In genomic region chr13:28067526-28067925, GRCh38 we compare ENCODE assay signal across 22 cellular contexts. TPM values are rescaled to one million over a fixed set of nuclear protein-coding genes. Genes with fewer than 3 reads are reported as not detected.
"Had no signal": no experiment of that assay in that cellular context is flagged by ENCODE, and none has a peak within 500 bp of the region (broad histone marks: within the 10 kb centered on the region; RNA-seq: fewer than 3 reads in every experiment).

No MANE protein-coding gene starts in this region.

- H2AFZ ChIP-seq: hepatocyte had no signal

- H3K9me3 ChIP-seq: esophagus squamous epithelium, gastroesophageal sphincter, heart left ventricle, left lung, lower lobe of right lung, mucosa of descending colon had no signal

- H3K27ac ChIP-seq: coronary artery, dorsolateral prefrontal cortex, esophagus squamous epithelium, foreskin keratinocyte, gastroesophageal sphincter, heart left ventricle, hepatocyte, left lung, lower lobe of right lung had no signal

- H3K27me3 ChIP-seq: dorsolateral prefrontal cortex, esophagus squamous epithelium, foreskin keratinocyte, gastroesophageal sphincter, heart left ventricle, hepatocyte, left lung had no signal

- H3K4me1 ChIP-seq: esophagus squamous epithelium, foreskin keratinocyte, gastroesophageal sphincter, heart left ventricle, left lung, lower lobe of right lung had no signal

- H3K36me3 ChIP-seq: esophagus squamous epithelium, gastroesophageal sphincter, heart left ventricle, left lung, lower lobe of right lung had no signal

- DNase-seq: dermis blood vessel endothelial cell; dorsolateral prefrontal cortex; effector CD4-positive, alpha-beta T cell; effector memory CD4-positive, alpha-beta T cell; esophagus squamous epithelium; foreskin keratinocyte; heart left ventricle; hypothalamus; immature natural killer cell; left cardiac atrium; left lung; left ventricle myocardium superior; lower lobe of right lung; mesenchymal stem cell; mucosa of descending colon; naive thymus-derived CD4-positive, alpha-beta T cell had no signal

- H3K4me2 ChIP-seq: hepatocyte had no signal

- H3K4me3 ChIP-seq: coronary artery, dorsolateral prefrontal cortex, esophagus squamous epithelium, gastroesophageal sphincter, heart left ventricle, hepatocyte, left lung, lower lobe of right lung, mucosa of descending colon had no signal

- ATAC-seq: foreskin keratinocyte; gastroesophageal sphincter; heart left ventricle; left cardiac atrium; left lung; left ventricle myocardium superior; lower lobe of right lung; mucosa of descending colon; naive thymus-derived CD4-positive, alpha-beta T cell had no signal

- H3K79me2 ChIP-seq: hepatocyte had no signal

RNA-seq across cellular contexts. Expression of gene FLT3, which starts 32.9 kb away (rescaled TPM):
- total RNA-seq: dermis blood vessel endothelial cell, endothelial cell of umbilical vein, foreskin keratinocyte, lung microvascular endothelial cell had no signal
- polyA plus RNA-seq: foreskin keratinocyte; keratinocyte; naive thymus-derived CD4-positive, alpha-beta T cell had no signal
